ENCODE assay signal across 2 cellular contexts in genomic region chr1:24984300-24984699, GRCh38.
TF ChIP-seq lines count a peak whose summit lies in the region.

No MANE protein-coding gene starts in this region.

TF ChIP-seq in HEK293, 187 proteins besides CTCF, POLR2A, EP300 and RAD21:
- TF ChIP-seq KLF9 (tag by site-specific recombination; IDR thresholded peaks at IDR 0.05; ENCODE audit: low read depth) (peak; percentile 49; the same call in 1 of the 2 replicates), BCL11B (tag by site-specific recombination; IDR thresholded peaks at IDR 0.05; ENCODE audit: low read depth) (no peak)

TF ChIP-seq in K562, 482 proteins besides CTCF, POLR2A, EP300 and RAD21:
- TF ChIP-seq ZNF830 (CRISPR knock-in tag; IDR thresholded peaks at IDR 0.05) = no peak
- no peak for TF ChIP-seq DDX20 (tag; IDR thresholded peaks at IDR 0.05; ENCODE audit: low read depth)
- no peak for TF ChIP-seq PPARD (CRISPR knock-in tag; IDR thresholded peaks at IDR 0.05)
- peak; percentile 91 for TF ChIP-seq ZFP36 (IDR thresholded peaks at IDR 0.05; ENCODE audit: low read depth, low read length, partially characterized antibody)
- TF ChIP-seq PATZ1 (CRISPR knock-in tag; IDR thresholded peaks at IDR 0.05; ENCODE audit: borderline replicate concordance) = no peak
- no peak for TF ChIP-seq ZEB2 (IDR thresholded peaks at IDR 0.05)
